In genomic region chr3:16496008-16496407, GRCh38 we compare ENCODE assay signal across 9 cellular contexts. TPM values are rescaled to one million over a fixed set of nuclear protein-coding genes. Genes with fewer than 3 reads are reported as not detected.
DNase-seq lines count a peak whose midpoint lies in the region; ATAC-seq and TF ChIP-seq lines count a peak whose summit lies in the region.
"Had no signal": no experiment of that assay in that cellular context is flagged by ENCODE, and none has a peak within 500 bp of the region (broad histone marks: within the 10 kb centered on the region; RNA-seq: fewer than 3 reads in every experiment).

No MANE protein-coding gene starts in this region.

- H3K9me3 Mint-ChIP-seq in central memory CD8-positive, alpha-beta T cell: no peaks in the 10 kb centered on the region
- H3K9me3 Mint-ChIP-seq in mesothelial cell of epicardium: peaks cover 5% of the 10 kb centered on the region

- peak; percentile 50 for ATAC-seq in GM18511 (IDR thresholded peaks at IDR 0.05; ENCODE audit: unreplicated experiment)
- ATAC-seq in GM21390 (IDR thresholded peaks at IDR 0.05; ENCODE audit: unreplicated experiment): peak; percentile 24
- ATAC-seq in HG03159 (IDR thresholded peaks at IDR 0.05; ENCODE audit: unreplicated experiment): peak; percentile 14
- peak; percentile 57 for ATAC-seq in central memory CD8-positive, alpha-beta T cell (replicated peaks; ENCODE audit: extremely low read depth, poor library complexity, severe bottlenecking)
- ATAC-seq in GM21526 (IDR thresholded peaks at IDR 0.05; ENCODE audit: low FRiP score, unreplicated experiment): no peak

- H3K27ac Mint-ChIP-seq in central memory CD8-positive, alpha-beta T cell (ENCODE audit: low read depth): peak overlapping the region; percentile 6
- no peak overlapping the region for H3K27ac Mint-ChIP-seq in mesothelial cell of epicardium

- peaks cover 10% of the 10 kb centered on the region for H3K36me3 Mint-ChIP-seq in central memory CD8-positive, alpha-beta T cell (ENCODE audit: insufficient read depth)
- H3K36me3 Mint-ChIP-seq in mesothelial cell of epicardium: peaks cover 11% of the 10 kb centered on the region

- TF ChIP-seq CTCF in mesothelial cell of epicardium (IDR thresholded peaks at IDR 0.05; ENCODE audit: unreplicated experiment): no peak

- no peaks in the 10 kb centered on the region for H3K27me3 Mint-ChIP-seq in central memory CD8-positive, alpha-beta T cell
- H3K27me3 Mint-ChIP-seq in mesothelial cell of epicardium (ENCODE audit: low read depth): peaks cover 48% of the 10 kb centered on the region

- peak overlapping the region; percentile 43 for H3K4me3 Mint-ChIP-seq in central memory CD8-positive, alpha-beta T cell
- no peak overlapping the region for H3K4me3 Mint-ChIP-seq in mesothelial cell of epicardium

- peaks cover 70% of the 10 kb centered on the region for H3K4me1 Mint-ChIP-seq in central memory CD8-positive, alpha-beta T cell
- H3K4me1 Mint-ChIP-seq in mesothelial cell of epicardium: peaks cover 13% of the 10 kb centered on the region

- DNase-seq in central memory CD8-positive, alpha-beta T cell (ENCODE audit: low spot score in 2 of 2): no peak
- no peak for DNase-seq in NCI-H1417 (lab: John Stamatoyannopoulos, UW)
- no peak for DNase-seq in mesothelial cell of epicardium (ENCODE audit: low spot score in 2 of 2, unreplicated experiment in 2 of 2)
- no peak for DNase-seq in GDM1 (lab: John Stamatoyannopoulos, UW)
- DNase-seq: activated CD4-positive, alpha-beta T cell treated with anti-CD3 and anti-CD28 coated beads for 1 hour had no signal

RNA-seq across cellular contexts. Expression of gene RFTN1, which starts 17.5 kb away (rescaled TPM):
- 10.0 to 11.0 TPM (median 10.2 TPM) in 3 replicates for total RNA-seq in mesothelial cell of epicardium
